ENCODE assay signal across 23 cellular contexts in genomic region chr9:94449486-94449885, GRCh38.
"Had no signal": no experiment of that assay in that cellular context is flagged by ENCODE, and none has a peak within 500 bp of the region (broad histone marks: within the 10 kb centered on the region; RNA-seq: fewer than 3 reads in every experiment).

No MANE protein-coding gene starts in this region.

- FAIRE-seq: colon had no signal

- ATAC-seq: foreskin keratinocyte; left lung; naive thymus-derived CD8-positive, alpha-beta T cell had no signal

- H3K4me3 Mint-ChIP-seq: activated CD4-positive, alpha-beta memory T cell treated with anti-CD3 and anti-CD28 coated beads, Interleukin-2, amount 10 ng/mL, durations not matched to agents 7 days and 5 days; activated naive CD8-positive, alpha-beta T cell treated with anti-CD3 and anti-CD28 coated beads for 36 hours; activated T-helper 1 cell treated with anti-CD3 and anti-CD28 coated beads, Interleukin-12 subunit alpha, Interleukin-12 subunit beta, Interleukin-2, Interleukin-4 antibody, amounts not matched to agents 30 ng/mL and 10 ng/mL and 1 ng/mL, durations not matched to agents 14 hours and 24 hours and 36 hours; central memory CD8-positive, alpha-beta T cell; mesothelial cell of epicardium; naive thymus-derived CD8-positive, alpha-beta T cell had no signal

- H3K9me3 ChIP-seq: breast epithelium, left lung, testis, uterus had no signal

- H3K4me1 ChIP-seq: breast epithelium, foreskin keratinocyte, left lung, testis, uterus had no signal

- DNase-seq: activated CD4-positive, alpha-beta memory T cell treated with anti-CD3 and anti-CD28 coated beads, Interleukin-2, amount 10 ng/mL, durations not matched to agents 7 days and 5 days; activated CD4-positive, alpha-beta T cell treated with anti-CD3 and anti-CD28 coated beads for 48 hours; activated naive CD8-positive, alpha-beta T cell treated with anti-CD3 and anti-CD28 coated beads for 36 hours; amniotic stem cell; effector memory CD4-positive, alpha-beta T cell; foreskin keratinocyte; kidney glomerular epithelial cell; left lung; mammary epithelial cell; naive thymus-derived CD8-positive, alpha-beta T cell; retina; stimulated activated CD4-positive, alpha-beta T cell treated with anti-CD3 and anti-CD28 coated beads, Interleukin-2, amount 100 ng/mL, for 48 hours; stimulated activated naive CD4-positive, alpha-beta T cell; testis; trophoblast cell; uterus had no signal

- H3K36me3 ChIP-seq: breast epithelium, uterus had no signal

- H3K4me3 ChIP-seq: breast epithelium, hepatocyte, left lung, testis, uterus had no signal

- H3K27ac Mint-ChIP-seq: activated CD4-positive, alpha-beta memory T cell treated with anti-CD3 and anti-CD28 coated beads, Interleukin-2, amount 10 ng/mL, durations not matched to agents 7 days and 5 days; activated naive CD8-positive, alpha-beta T cell treated with anti-CD3 and anti-CD28 coated beads for 36 hours; activated T-helper 1 cell treated with anti-CD3 and anti-CD28 coated beads, Interleukin-12 subunit alpha, Interleukin-12 subunit beta, Interleukin-2, Interleukin-4 antibody, amounts not matched to agents 30 ng/mL and 10 ng/mL and 1 ng/mL, durations not matched to agents 14 hours and 24 hours and 36 hours; mesothelial cell of epicardium; naive thymus-derived CD8-positive, alpha-beta T cell; progenitor cell of endocrine pancreas had no signal

- H3K27me3 ChIP-seq: breast epithelium, foreskin keratinocyte, hepatocyte, left lung, testis, uterus had no signal

- H3K4me1 Mint-ChIP-seq: activated CD4-positive, alpha-beta memory T cell treated with anti-CD3 and anti-CD28 coated beads, Interleukin-2, amount 10 ng/mL, durations not matched to agents 7 days and 5 days; activated naive CD8-positive, alpha-beta T cell treated with anti-CD3 and anti-CD28 coated beads for 36 hours; central memory CD8-positive, alpha-beta T cell had no signal

- H3K9me3 Mint-ChIP-seq: activated CD4-positive, alpha-beta memory T cell treated with anti-CD3 and anti-CD28 coated beads, Interleukin-2, amount 10 ng/mL, durations not matched to agents 7 days and 5 days; activated naive CD8-positive, alpha-beta T cell treated with anti-CD3 and anti-CD28 coated beads for 36 hours; activated T-helper 1 cell treated with anti-CD3 and anti-CD28 coated beads, Interleukin-12 subunit alpha, Interleukin-12 subunit beta, Interleukin-2, Interleukin-4 antibody, amounts not matched to agents 30 ng/mL and 10 ng/mL and 1 ng/mL, durations not matched to agents 14 hours and 24 hours and 36 hours; central memory CD8-positive, alpha-beta T cell; mesothelial cell of epicardium; naive thymus-derived CD8-positive, alpha-beta T cell had no signal

- H3K27me3 Mint-ChIP-seq: activated CD4-positive, alpha-beta memory T cell treated with anti-CD3 and anti-CD28 coated beads, Interleukin-2, amount 10 ng/mL, durations not matched to agents 7 days and 5 days; activated naive CD8-positive, alpha-beta T cell treated with anti-CD3 and anti-CD28 coated beads for 36 hours; central memory CD8-positive, alpha-beta T cell; naive thymus-derived CD8-positive, alpha-beta T cell; progenitor cell of endocrine pancreas had no signal

- H3K27ac ChIP-seq: breast epithelium, foreskin keratinocyte, hepatocyte, left lung, testis, uterus had no signal
